ENCODE assay signal across 21 cellular contexts in the genomic region with DNA sequence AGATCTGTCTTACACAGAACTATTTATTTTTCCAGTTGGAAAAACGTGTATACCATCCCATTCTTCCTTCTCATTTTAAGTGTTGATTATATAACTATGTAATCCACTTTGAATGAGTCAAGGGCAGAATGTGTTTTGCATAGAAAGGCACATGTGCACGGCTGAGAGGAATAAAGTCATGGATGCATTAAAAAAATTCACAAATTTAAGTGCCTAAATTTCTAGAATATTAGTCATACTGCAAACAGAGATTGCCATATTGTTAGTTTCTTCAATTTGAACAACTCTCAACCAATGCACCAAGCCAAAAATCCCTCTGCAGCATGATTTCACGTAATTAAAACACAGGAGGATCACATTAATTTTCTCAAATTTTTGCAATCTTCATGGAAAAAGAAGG.
DNase-seq lines count a peak whose midpoint lies in the region; ATAC-seq and TF ChIP-seq lines count a peak whose summit lies in the region.
"Had no signal": no experiment of that assay in that cellular context is flagged by ENCODE, and none has a peak within 500 bp of the region (broad histone marks: within the 10 kb centered on the region; RNA-seq: fewer than 3 reads in every experiment).

No MANE protein-coding gene starts in this region.

- no peak overlapping the region for H3K4ac ChIP-seq in mesenchymal stem cell (ENCODE audit: low read depth in 1 of 2, low read length in 2 of 2)

- H3K23ac ChIP-seq in mesenchymal stem cell (ENCODE audit: low read length in 2 of 2) = no peak overlapping the region

- H3K4me3 Mint-ChIP-seq in activated CD4-positive, alpha-beta T cell treated with anti-CD3 and anti-CD28 coated beads for 36 hours = no peak overlapping the region
- H3K4me3 Mint-ChIP-seq: activated naive CD8-positive, alpha-beta T cell; CD4-positive, alpha-beta T cell; nephron; T-helper 17 cell had no signal

- H4K8ac ChIP-seq in mesenchymal stem cell (ENCODE audit: low read length) = no peak overlapping the region

- H3K9me3 Mint-ChIP-seq in activated CD4-positive, alpha-beta T cell treated with anti-CD3 and anti-CD28 coated beads for 36 hours (ENCODE audit: low read depth) = peaks cover 2% of the 10 kb centered on the region
- H3K9me3 Mint-ChIP-seq: nephron had no signal

- no peak overlapping the region for H2BK15ac ChIP-seq in mesenchymal stem cell (ENCODE audit: low read depth, poor library complexity, severe bottlenecking)

- no peaks in the 10 kb centered on the region for H3K36me3 Mint-ChIP-seq in activated CD4-positive, alpha-beta T cell treated with anti-CD3 and anti-CD28 coated beads for 36 hours (ENCODE audit: low read depth)
- H3K36me3 Mint-ChIP-seq: activated naive CD8-positive, alpha-beta T cell had no signal

- POLR2A ChIA-PET in activated CD4-positive, alpha-beta T cell treated with anti-CD3 and anti-CD28 coated beads for 36 hours (lab: Charles Lee) = no interaction called here

- no peak overlapping the region for H2AK5ac ChIP-seq in mesenchymal stem cell (ENCODE audit: low read length, severe bottlenecking)

- H3K4me1 Mint-ChIP-seq in activated CD4-positive, alpha-beta T cell treated with anti-CD3 and anti-CD28 coated beads for 36 hours = no peaks in the 10 kb centered on the region
- H3K4me1 Mint-ChIP-seq: T-helper 17 cell had no signal

- no peak overlapping the region for H2BK12ac ChIP-seq in mesenchymal stem cell (ENCODE audit: low read length in 2 of 2)

- H3K27me3 ChIP-seq in mesenchymal stem cell (ENCODE audit: control insufficient read depth in 1 of 2, insufficient read depth in 1 of 2, low read length in 2 of 2) = no peaks in the 10 kb centered on the region
- H3K27me3 ChIP-seq in prostate gland (replicated peaks; ENCODE audit: insufficient read depth) = no peaks in the 10 kb centered on the region
- H3K27me3 ChIP-seq: right atrium auricular region, thyroid gland had no signal

- TF ChIP-seq POLR2A in prostate gland (IDR thresholded peaks at IDR 0.05) = no peak

- peak overlapping the region; percentile 37 for H3K9ac ChIP-seq in mesenchymal stem cell (ENCODE audit: low read length)

- H2AFZ ChIP-seq in mesenchymal stem cell (ENCODE audit: low read depth, low read length) = no peak overlapping the region

- intact Hi-C loops in activated CD4-positive, alpha-beta T cell treated with anti-CD3 and anti-CD28 coated beads for 36 hours (cut with DNase I, micrococcal nuclease) = loop anchor here in 1 of 2 experiments (10.0 kb wide), 1 partner anchor 58 kb away; no protein-coding TSS in a partner anchor
- intact Hi-C loops in prostate gland (cut with DNase I) = loop anchor here (10.0 kb wide), 1 partner anchor 52 kb away; no protein-coding TSS in a partner anchor

- no peak for ATAC-seq in activated CD4-positive, alpha-beta T cell treated with anti-CD3 and anti-CD28 coated beads for 36 hours
- no peak for ATAC-seq in GM18867 (IDR thresholded peaks at IDR 0.05; ENCODE audit: unreplicated experiment)
- ATAC-seq: T-helper 17 cell had no signal

- H3K36me3 ChIP-seq in mesenchymal stem cell (ENCODE audit: control insufficient read depth in 1 of 2, insufficient read depth in 2 of 2, low read depth in 1 of 2, low read length in 2 of 2) = peaks cover 3 to 34% of the 10 kb centered on the region in 2 experiments
- no peaks in the 10 kb centered on the region for H3K36me3 ChIP-seq in prostate gland

- CTCF ChIA-PET in activated CD4-positive, alpha-beta T cell treated with anti-CD3 and anti-CD28 coated beads for 36 hours (lab: Charles Lee) = no interaction called here

- no peaks in the 10 kb centered on the region for H3K27me3 Mint-ChIP-seq in activated CD4-positive, alpha-beta T cell treated with anti-CD3 and anti-CD28 coated beads for 36 hours
- H3K27me3 Mint-ChIP-seq: activated naive CD8-positive, alpha-beta T cell; CD4-positive, alpha-beta T cell; T-helper 17 cell had no signal

- no peak overlapping the region for H2BK5ac ChIP-seq in mesenchymal stem cell (ENCODE audit: low read depth, low read length, poor library complexity, severe bottlenecking)

- TF ChIP-seq CTCF in prostate gland (IDR thresholded peaks at IDR 0.05) = no peak

- H3K9me3 ChIP-seq in mesenchymal stem cell (ENCODE audit: control insufficient read depth, low read length) (no peaks in the 10 kb centered on the region), prostate gland (no peaks in the 10 kb centered on the region)
- H3K9me3 ChIP-seq: right atrium auricular region, thyroid gland had no signal

- no peak overlapping the region for H3K4me2 ChIP-seq in mesenchymal stem cell (ENCODE audit: low read length, poor library complexity, severe bottlenecking)

- H3K4me1 ChIP-seq in mesenchymal stem cell (ENCODE audit: control insufficient read depth, insufficient read depth, low read depth, low read length) (peaks cover 2% of the 10 kb centered on the region), prostate gland (replicated peaks) (no peaks in the 10 kb centered on the region)

- H3K18ac ChIP-seq in mesenchymal stem cell (ENCODE audit: low read depth in 1 of 2, low read length in 2 of 2) = no peak overlapping the region

- H3K79me1 ChIP-seq in mesenchymal stem cell (replicated peaks; ENCODE audit: low read length, poor library complexity, severe bottlenecking) = no peaks in the 10 kb centered on the region

- H3K27ac ChIP-seq in cingulate gyrus (ENCODE audit: low read depth, low read length) = peak overlapping the region; percentile 50
- no peak overlapping the region for H3K27ac ChIP-seq in mesenchymal stem cell (ENCODE audit: low read length, poor library complexity, severe bottlenecking)
- H3K27ac ChIP-seq in prostate gland = no peak overlapping the region
- H3K27ac ChIP-seq: coronary artery, right atrium auricular region, thyroid gland had no signal

- no peak overlapping the region for H3K4me3 ChIP-seq in mesenchymal stem cell (ENCODE audit: insufficient read depth in 1 of 2, low read depth in 1 of 2, low read length in 2 of 2)
- no peak overlapping the region for H3K4me3 ChIP-seq in prostate gland
- H3K4me3 ChIP-seq: coronary artery, right atrium auricular region, thyroid gland had no signal

- DNase-seq in G401 (ENCODE audit: low spot score) = peak; percentile 34
- peak; percentile 94 for DNase-seq in NCI-H446 treated with DMSO at 0.1 percent for 48 hours (lab: John Stamatoyannopoulos, UW)
- DNase-seq in mesenchymal stem cell = peak; percentile 14
- no peak for DNase-seq in activated CD4-positive, alpha-beta T cell treated with anti-CD3 and anti-CD28 coated beads for 36 hours
- no peak for DNase-seq in prostate gland (ENCODE audit: low spot score)
- no peak for DNase-seq in RKO (ENCODE audit: low spot score)
- DNase-seq: activated CD4-positive, alpha-beta T cell treated with anti-CD3 and anti-CD28 coated beads for 1 hour; activated T-cell treated with anti-CD3 and anti-CD28 coated beads for 4 hours; CD4-positive, alpha-beta T cell; GOT3; KBM-7; NCI-H774; stimulated activated CD8-positive, alpha-beta memory T cell treated with anti-CD3 and anti-CD28 coated beads, Interleukin-4, amount 100 ng/mL, for 48 hours; T-helper 17 cell; thyroid gland had no signal

- WGBS in mesenchymal stem cell = 89% methylated on average over 1 of the region's 3 CpGs
- WGBS in prostate gland = 57% methylated on average over 3 of the region's 3 CpGs

- H3K27ac Mint-ChIP-seq in activated CD4-positive, alpha-beta T cell treated with anti-CD3 and anti-CD28 coated beads for 36 hours = no peak overlapping the region
- H3K27ac Mint-ChIP-seq: activated naive CD8-positive, alpha-beta T cell; CD4-positive, alpha-beta T cell; nephron; T-helper 17 cell had no signal

- H3K14ac ChIP-seq in mesenchymal stem cell (ENCODE audit: low read length in 2 of 2) = no peak overlapping the region

- in situ Hi-C loops in G401 (cut with HindIII; ENCODE audit: low sequenced_read_pairs) = no loop called here

- no peak overlapping the region for H4K91ac ChIP-seq in mesenchymal stem cell (ENCODE audit: low read length)

- no peak overlapping the region for H2BK120ac ChIP-seq in mesenchymal stem cell (ENCODE audit: low read depth, low read length)

Comparison
In these comparisons a context has a peak if more than half of its experiments do, and no peak if none do; other contexts are left out.
1. DNase-seq: peak in G401 (single experiment), NCI-H446 treated with DMSO at 0.1 percent for 48 hours (single experiment) and mesenchymal stem cell (single experiment); none in activated CD4-positive, alpha-beta T cell treated with anti-CD3 and anti-CD28 coated beads for 36 hours (single experiment), prostate gland (single experiment) and RKO (single experiment).